14 cellular contexts compared by ENCODE assay signal in genomic region chr3:157125101-157125500, GRCh38. TPM values are rescaled to one million over a fixed set of nuclear protein-coding genes. Genes with fewer than 3 reads are reported as not detected.
A peak's percentile ranks its signal among the peaks of the same experiment; 100 is the strongest.
DNase-seq lines count a peak whose midpoint lies in the region; ATAC-seq and TF ChIP-seq lines count a peak whose summit lies in the region.
"Had no signal": no experiment of that assay in that cellular context is flagged by ENCODE, and none has a peak within 500 bp of the region (broad histone marks: within the 10 kb centered on the region; RNA-seq: fewer than 3 reads in every experiment).

No MANE protein-coding gene starts in this region.

- H3K36me3 Mint-ChIP-seq in CD8-positive, alpha-beta memory T cell = peaks cover 0 to 3% (median 0%) of the 10 kb centered on the region in 3 donors
- H3K36me3 Mint-ChIP-seq: CD14-positive monocyte had no signal

- POLR2A ChIA-PET in CD8-positive, alpha-beta memory T cell (lab: Charles Lee) = no interaction called here
- POLR2A ChIA-PET in HEK293 (lab: Yijun Ruan, JAX) = interaction anchor here (2.7 kb wide), 1 partner anchor 36 kb away, joined by 9 read pairs; no protein-coding TSS in a partner anchor

- ATAC-seq in left lung = peak; percentile 2
- ATAC-seq in HG03045 (IDR thresholded peaks at IDR 0.05; ENCODE audit: unreplicated experiment) = no peak
- ATAC-seq in GM21619 (IDR thresholded peaks at IDR 0.05; ENCODE audit: unreplicated experiment) = no peak

- H3K27me3 ChIP-seq in CD8-positive, alpha-beta memory T cell (ENCODE audit: insufficient read depth, low read length, poor library complexity, severe bottlenecking) = no peaks in the 10 kb centered on the region
- peaks cover 2 to 4% of the 10 kb centered on the region in 2 donors for H3K27me3 ChIP-seq in left lung

- H3K4me1 Mint-ChIP-seq in CD8-positive, alpha-beta memory T cell = peaks cover 32 to 40% (median 36%) of the 10 kb centered on the region in 3 donors

- peaks cover 22% of the 10 kb centered on the region for H3K4me1 ChIP-seq in CD8-positive, alpha-beta memory T cell (ENCODE audit: insufficient read depth, low read length)
- H3K4me1 ChIP-seq in HEK293 (ENCODE audit: control insufficient read depth, insufficient read depth, low read length) (no peaks in the 10 kb centered on the region), left lung (peaks cover 11 to 36% of the 10 kb centered on the region in 2 donors)

- CTCF ChIA-PET in CD8-positive, alpha-beta memory T cell (lab: Charles Lee) = interaction anchor here (1.0 to 1.4 kb wide), 2 partner anchors 10 to 12 kb away, joined by 3 to 5 read pairs; no protein-coding TSS in a partner anchor
- CTCF ChIA-PET in HEK293 (lab: Yijun Ruan, JAX) = interaction anchor here (0.6 to 4.3 kb wide), 5 partner anchors 12 to 1315 kb away, joined by 3 to 16 read pairs (median 3); no protein-coding TSS in a partner anchor

- no peak overlapping the region for H3K4me3 ChIP-seq in CD8-positive, alpha-beta memory T cell (ENCODE audit: low read length)
- H3K4me3 ChIP-seq in HEK293 (ENCODE audit: low read depth, low read length) (no peak overlapping the region), left lung (no peak overlapping the region), lower leg skin (ENCODE audit: low read depth, poor library complexity, severe bottlenecking) (no peak overlapping the region)
- H3K4me3 ChIP-seq: SK-N-MC had no signal

- H3K27ac Mint-ChIP-seq in CD8-positive, alpha-beta memory T cell = peak overlapping the region in 5 of 8 donors; percentile 14 to 68 (median 27)

- H3K27me3 Mint-ChIP-seq in CD8-positive, alpha-beta memory T cell = no peaks in the 10 kb centered on the region

- intact Hi-C loops in left lung (cut with DNase I) = no loop called here
- intact Hi-C loops in lower leg skin (cut with DNase I; ENCODE audit: low total_unique reads) = no loop called here

- no peaks in the 10 kb centered on the region for H3K9me3 Mint-ChIP-seq in CD8-positive, alpha-beta memory T cell

- H3K36me3 ChIP-seq in CD8-positive, alpha-beta memory T cell (ENCODE audit: insufficient read depth, low read length) = no peaks in the 10 kb centered on the region
- H3K36me3 ChIP-seq in HEK293 (ENCODE audit: control insufficient read depth in 2 of 2, insufficient read depth in 1 of 2, low read length in 2 of 2) = no peaks in the 10 kb centered on the region
- no peaks in the 10 kb centered on the region for H3K36me3 ChIP-seq in left lung

- no peak overlapping the region for H3K27ac ChIP-seq in CD8-positive, alpha-beta memory T cell (ENCODE audit: low read depth, low read length)
- H3K27ac ChIP-seq in HEK293 (ENCODE audit: extremely low read depth, low read depth, low read length) (no peak overlapping the region), left lung (no peak overlapping the region)
- H3K27ac ChIP-seq: SK-N-MC had no signal

- TF ChIP-seq POLR2A in lower leg skin (IDR thresholded peaks at IDR 0.05) = no peak

- no peak for DNase-seq in CD8-positive, alpha-beta memory T cell
- DNase-seq in NCI-H524 treated with DMSO at 0.1 percent for 48 hours (lab: John Stamatoyannopoulos, UW) (peak; percentile 88), left lung (no peak), OCI-M1 (lab: John Stamatoyannopoulos, UW) (no peak), lower leg skin (ENCODE audit: low spot score in 2 of 2) (no peak)
- DNase-seq: activated naive CD4-positive, alpha-beta T cell treated with Interleukin-2 at 50 U/mL for 16 hours; central memory CD4-positive, alpha-beta T cell; retina; stimulated activated CD4-positive, alpha-beta T cell treated with anti-CD3 and anti-CD28 coated beads, Interleukin-2, amount 100 ng/mL, for 24 hours had no signal

- H3K9me3 ChIP-seq in CD8-positive, alpha-beta memory T cell (ENCODE audit: low read length) = no peaks in the 10 kb centered on the region
- H3K9me3 ChIP-seq in HEK293 (ENCODE audit: control insufficient read depth, insufficient read depth, low read depth, low read length) (no peaks in the 10 kb centered on the region), left lung (no peaks in the 10 kb centered on the region)

- TF ChIP-seq CTCF in HEK293 (tag by site-specific recombination; IDR thresholded peaks at IDR 0.05) (no peak), left lung (IDR thresholded peaks at IDR 0.05) (no peak), lower leg skin (IDR thresholded peaks at IDR 0.05) (no peak)

- no peak overlapping the region for H3K4me3 Mint-ChIP-seq in CD8-positive, alpha-beta memory T cell
- H3K4me3 Mint-ChIP-seq: CD14-positive monocyte had no signal

TF ChIP-seq in HEK293, 187 proteins besides CTCF, POLR2A, EP300 and RAD21:
- TF ChIP-seq HOXA7 (CRISPR knock-in tag; IDR thresholded peaks at IDR 0.05; ENCODE audit: borderline replicate concordance) = no peak
- TF ChIP-seq PRDM10 (tag by site-specific recombination; IDR thresholded peaks at IDR 0.05) = peak; percentile 61

RNA-seq across cellular contexts. Expression of gene CCNL1, which starts 34.8 kb away (rescaled TPM):
- 100 to 1,000 TPM; 125 to 126 TPM for total RNA-seq in CD8-positive, alpha-beta memory T cell
- 62.1 TPM for polyA plus RNA-seq in CD8-positive, alpha-beta memory T cell
- total RNA-seq in left lung (100 to 1,000 TPM in 1 of 2 donors, 10 to 100 TPM in 1; 82.6 to 119 TPM), lower leg skin (100 to 1,000 TPM; 113 to 308 (median 155) TPM)
